Comparison of ENCODE assay signal across 8 cellular contexts in genomic region chr18:37270046-37270665, GRCh38.
A peak's percentile ranks its signal among the peaks of the same experiment; 100 is the strongest.
DNase-seq lines count a peak whose midpoint lies in the region; ATAC-seq and TF ChIP-seq lines count a peak whose summit lies in the region.

No MANE protein-coding gene starts in this region.

- H3K4me1 Mint-ChIP-seq in GM23338 (no peaks in the 10 kb centered on the region), neural crest cell (no peaks in the 10 kb centered on the region)
- H3K4me1 Mint-ChIP-seq in activated T-helper 17 cell treated with anti-CD3 and anti-CD28 coated beads, Interleukin-2, amount 50 U/mL, for 72 hours = no peaks in the 10 kb centered on the region

- H3K4me3 ChIP-seq in GM23338 = no peak overlapping the region

- H3K36me3 Mint-ChIP-seq in GM23338 (ENCODE audit: low read depth) = no peaks in the 10 kb centered on the region
- no peaks in the 10 kb centered on the region for H3K36me3 Mint-ChIP-seq in neural crest cell (ENCODE audit: low read depth)
- H3K36me3 Mint-ChIP-seq in activated T-helper 17 cell treated with anti-CD3 and anti-CD28 coated beads, Interleukin-2, amount 50 U/mL, for 72 hours (ENCODE audit: low read depth) = no peaks in the 10 kb centered on the region

- H4K20me1 ChIP-seq in GM23338 (replicated peaks; ENCODE audit: insufficient read depth) = peaks cover 8% of the 10 kb centered on the region

- H3K27ac ChIP-seq in GM23338 (ENCODE audit: low read depth) = no peak overlapping the region

- H3K9me3 Mint-ChIP-seq in GM23338 = no peaks in the 10 kb centered on the region; the same call in 1 of the 3 replicates
- peaks cover 2% of the 10 kb centered on the region for H3K9me3 Mint-ChIP-seq in neural crest cell
- peaks cover 9% of the 10 kb centered on the region for H3K9me3 Mint-ChIP-seq in activated T-helper 17 cell treated with anti-CD3 and anti-CD28 coated beads, Interleukin-2, amount 50 U/mL, for 72 hours

- no peak overlapping the region for H3K27ac Mint-ChIP-seq in GM23338
- H3K27ac Mint-ChIP-seq in neural crest cell (ENCODE audit: unreplicated experiment) = no peak overlapping the region
- H3K27ac Mint-ChIP-seq in activated T-helper 17 cell treated with anti-CD3 and anti-CD28 coated beads, Interleukin-2, amount 50 U/mL, for 72 hours = no peak overlapping the region

- no peak for TF ChIP-seq CTCF in GM23338 (conservative IDR thresholded peaks at IDR 0.05; ENCODE audit: low read depth in 2 of 2)
- no peak for TF ChIP-seq CTCF in neural crest cell (conservative IDR thresholded peaks at IDR 0.05)

- DNase-seq in GM23338 (ENCODE audit: low spot score) = peak; percentile 85
- DNase-seq in NOMO-1 (lab: John Stamatoyannopoulos, UW; ENCODE audit: unreplicated experiment in 2 of 2) = peak; percentile 3 to 16
- peak; percentile 69 for DNase-seq in dermis blood vessel endothelial cell
- peak; percentile 80 for DNase-seq in neural crest cell (ENCODE audit: low read depth, low spot score)
- no peak for DNase-seq in D341Med (ENCODE audit: low spot score)

- no peaks in the 10 kb centered on the region for H3K79me2 ChIP-seq in GM23338 (replicated peaks; ENCODE audit: insufficient read depth)

- H3K36me3 ChIP-seq in GM23338 (ENCODE audit: insufficient read depth) = no peaks in the 10 kb centered on the region

- no peaks in the 10 kb centered on the region for H3K27me3 ChIP-seq in GM23338 (ENCODE audit: insufficient read depth)

- no peaks in the 10 kb centered on the region for H3K9me2 ChIP-seq in GM23338 (ENCODE audit: insufficient read depth)

- H3F3A ChIP-seq in GM23338 (replicated peaks; ENCODE audit: low read depth) = no peaks in the 10 kb centered on the region

- H3K4me1 ChIP-seq in GM23338 (ENCODE audit: insufficient read depth) = no peaks in the 10 kb centered on the region

- H2AFZ ChIP-seq in GM23338 = no peak overlapping the region

- no peak overlapping the region for H3K4me2 ChIP-seq in GM23338

- H3K4me3 Mint-ChIP-seq in GM23338 (no peak overlapping the region), neural crest cell (no peak overlapping the region)
- no peak overlapping the region for H3K4me3 Mint-ChIP-seq in activated T-helper 17 cell treated with anti-CD3 and anti-CD28 coated beads, Interleukin-2, amount 50 U/mL, for 72 hours

- peak; percentile 36 for ATAC-seq in GM23338
- ATAC-seq in HG03457 (IDR thresholded peaks at IDR 0.05; ENCODE audit: unreplicated experiment) = no peak
- no peak for ATAC-seq in activated T-helper 17 cell treated with anti-CD3 and anti-CD28 coated beads, Interleukin-2, amount 50 U/mL, for 72 hours (replicated peaks)
- no peak for ATAC-seq in GM18502 (IDR thresholded peaks at IDR 0.05; ENCODE audit: poor library complexity, unreplicated experiment)

- H3K27me3 Mint-ChIP-seq in GM23338 (ENCODE audit: insufficient read depth, low read depth, poor library complexity) (peaks cover 21% of the 10 kb centered on the region), neural crest cell (ENCODE audit: low read depth) (peaks cover 19% of the 10 kb centered on the region)
- peaks cover 6% of the 10 kb centered on the region for H3K27me3 Mint-ChIP-seq in activated T-helper 17 cell treated with anti-CD3 and anti-CD28 coated beads, Interleukin-2, amount 50 U/mL, for 72 hours

TF ChIP-seq in GM23338, 12 proteins besides CTCF, POLR2A, EP300 and RAD21 (continues in another document):
- 0 out of 2 replicates have a peak, but pooled peaks have one; percentile 43 for TF ChIP-seq ZNF331 (CRISPR knock-in tag; IDR thresholded peaks at IDR 0.05; ENCODE audit: low read depth)
- TF ChIP-seq POLR2AphosphoS5 (IDR thresholded peaks at IDR 0.05; ENCODE audit: low read depth) = no peak
- no peak for TF ChIP-seq JUNB (IDR thresholded peaks at IDR 0.05; ENCODE audit: unreplicated experiment)
- TF ChIP-seq STAT1 (IDR thresholded peaks at IDR 0.05; ENCODE audit: unreplicated experiment) = no peak
- TF ChIP-seq, protein P1, sequence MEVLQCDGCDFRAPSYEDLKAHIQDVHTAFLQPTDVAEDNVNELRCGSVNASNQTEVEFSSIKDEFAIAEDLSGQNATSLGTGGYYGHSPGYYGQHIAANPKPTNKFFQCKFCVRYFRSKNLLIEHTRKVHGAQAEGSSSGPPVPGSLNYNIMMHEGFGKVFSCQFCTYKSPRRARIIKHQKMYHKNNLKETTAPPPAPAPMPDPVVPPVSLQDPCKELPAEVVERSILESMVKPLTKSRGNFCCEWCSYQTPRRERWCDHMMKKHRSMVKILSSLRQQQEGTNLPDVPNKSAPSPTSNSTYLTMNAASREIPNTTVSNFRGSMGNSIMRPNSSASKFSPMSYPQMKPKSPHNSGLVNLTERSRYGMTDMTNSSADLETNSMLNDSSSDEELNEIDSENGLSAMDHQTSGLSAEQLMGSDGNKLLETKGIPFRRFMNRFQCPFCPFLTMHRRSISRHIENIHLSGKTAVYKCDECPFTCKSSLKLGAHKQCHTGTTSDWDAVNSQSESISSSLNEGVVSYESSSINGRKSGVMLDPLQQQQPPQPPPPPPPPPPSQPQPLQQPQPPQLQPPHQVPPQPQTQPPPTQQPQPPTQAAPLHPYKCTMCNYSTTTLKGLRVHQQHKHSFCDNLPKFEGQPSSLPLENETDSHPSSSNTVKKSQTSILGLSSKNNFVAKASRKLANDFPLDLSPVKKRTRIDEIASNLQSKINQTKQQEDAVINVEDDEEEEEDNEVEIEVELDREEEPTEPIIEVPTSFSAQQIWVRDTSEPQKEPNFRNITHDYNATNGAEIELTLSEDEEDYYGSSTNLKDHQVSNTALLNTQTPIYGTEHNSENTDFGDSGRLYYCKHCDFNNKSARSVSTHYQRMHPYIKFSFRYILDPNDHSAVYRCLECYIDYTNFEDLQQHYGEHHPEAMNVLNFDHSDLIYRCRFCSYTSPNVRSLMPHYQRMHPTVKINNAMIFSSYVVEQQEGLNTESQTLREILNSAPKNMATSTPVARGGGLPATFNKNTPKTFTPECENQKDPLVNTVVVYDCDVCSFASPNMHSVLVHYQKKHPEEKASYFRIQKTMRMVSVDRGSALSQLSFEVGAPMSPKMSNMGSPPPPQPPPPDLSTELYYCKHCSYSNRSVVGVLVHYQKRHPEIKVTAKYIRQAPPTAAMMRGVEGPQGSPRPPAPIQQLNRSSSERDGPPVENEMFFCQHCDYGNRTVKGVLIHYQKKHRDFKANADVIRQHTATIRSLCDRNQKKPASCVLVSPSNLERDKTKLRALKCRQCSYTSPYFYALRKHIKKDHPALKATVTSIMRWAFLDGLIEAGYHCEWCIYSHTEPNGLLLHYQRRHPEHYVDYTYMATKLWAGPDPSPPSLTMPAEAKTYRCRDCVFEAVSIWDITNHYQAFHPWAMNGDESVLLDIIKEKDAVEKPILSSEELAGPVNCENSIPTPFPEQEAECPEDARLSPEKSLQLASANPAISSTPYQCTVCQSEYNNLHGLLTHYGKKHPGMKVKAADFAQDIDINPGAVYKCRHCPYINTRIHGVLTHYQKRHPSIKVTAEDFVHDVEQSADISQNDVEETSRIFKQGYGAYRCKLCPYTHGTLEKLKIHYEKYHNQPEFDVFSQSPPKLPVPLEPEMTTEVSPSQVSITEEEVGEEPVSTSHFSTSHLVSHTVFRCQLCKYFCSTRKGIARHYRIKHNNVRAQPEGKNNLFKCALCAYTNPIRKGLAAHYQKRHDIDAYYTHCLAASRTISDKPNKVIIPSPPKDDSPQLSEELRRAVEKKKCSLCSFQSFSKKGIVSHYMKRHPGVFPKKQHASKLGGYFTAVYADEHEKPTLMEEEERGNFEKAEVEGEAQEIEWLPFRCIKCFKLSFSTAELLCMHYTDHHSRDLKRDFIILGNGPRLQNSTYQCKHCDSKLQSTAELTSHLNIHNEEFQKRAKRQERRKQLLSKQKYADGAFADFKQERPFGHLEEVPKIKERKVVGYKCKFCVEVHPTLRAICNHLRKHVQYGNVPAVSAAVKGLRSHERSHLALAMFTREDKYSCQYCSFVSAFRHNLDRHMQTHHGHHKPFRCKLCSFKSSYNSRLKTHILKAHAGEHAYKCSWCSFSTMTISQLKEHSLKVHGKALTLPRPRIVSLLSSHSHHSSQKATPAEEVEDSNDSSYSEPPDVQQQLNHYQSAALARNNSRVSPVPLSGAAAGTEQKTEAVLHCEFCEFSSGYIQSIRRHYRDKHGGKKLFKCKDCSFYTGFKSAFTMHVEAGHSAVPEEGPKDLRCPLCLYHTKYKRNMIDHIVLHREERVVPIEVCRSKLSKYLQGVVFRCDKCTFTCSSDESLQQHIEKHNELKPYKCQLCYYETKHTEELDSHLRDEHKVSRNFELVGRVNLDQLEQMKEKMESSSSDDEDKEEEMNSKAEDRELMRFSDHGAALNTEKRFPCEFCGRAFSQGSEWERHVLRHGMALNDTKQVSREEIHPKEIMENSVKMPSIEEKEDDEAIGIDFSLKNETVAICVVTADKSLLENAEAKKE (CRISPR knock-in tag; IDR thresholded peaks at IDR 0.05) = no peak
- no peak for TF ChIP-seq ETS1 (IDR thresholded peaks at IDR 0.05)
- no peak for TF ChIP-seq EZH2 (IDR thresholded peaks at IDR 0.05; ENCODE audit: low read depth, unreplicated experiment)
